In genomic region chr12:91129662-91130362, GRCh38 we compare ENCODE assay signal across 1 cellular context.
TF ChIP-seq lines count a peak whose summit lies in the region.

No MANE protein-coding gene starts in this region.

TF ChIP-seq in K562, 482 proteins besides CTCF, POLR2A, EP300 and RAD21:
- TF ChIP-seq RHOXF2B (CRISPR knock-in tag; conservative IDR thresholded peaks at IDR 0.05) = no peak
- TF ChIP-seq CCAR2 (IDR thresholded peaks at IDR 0.05; ENCODE audit: low read depth, low read length) = no peak
- TF ChIP-seq ZNF512 (tag; IDR thresholded peaks at IDR 0.05) = peak; percentile 89
- TF ChIP-seq U2AF2 (optimal IDR thresholded peaks at IDR 0.05; ENCODE audit: low read depth, low read length) = peak; percentile 38
